In the genomic region with DNA sequence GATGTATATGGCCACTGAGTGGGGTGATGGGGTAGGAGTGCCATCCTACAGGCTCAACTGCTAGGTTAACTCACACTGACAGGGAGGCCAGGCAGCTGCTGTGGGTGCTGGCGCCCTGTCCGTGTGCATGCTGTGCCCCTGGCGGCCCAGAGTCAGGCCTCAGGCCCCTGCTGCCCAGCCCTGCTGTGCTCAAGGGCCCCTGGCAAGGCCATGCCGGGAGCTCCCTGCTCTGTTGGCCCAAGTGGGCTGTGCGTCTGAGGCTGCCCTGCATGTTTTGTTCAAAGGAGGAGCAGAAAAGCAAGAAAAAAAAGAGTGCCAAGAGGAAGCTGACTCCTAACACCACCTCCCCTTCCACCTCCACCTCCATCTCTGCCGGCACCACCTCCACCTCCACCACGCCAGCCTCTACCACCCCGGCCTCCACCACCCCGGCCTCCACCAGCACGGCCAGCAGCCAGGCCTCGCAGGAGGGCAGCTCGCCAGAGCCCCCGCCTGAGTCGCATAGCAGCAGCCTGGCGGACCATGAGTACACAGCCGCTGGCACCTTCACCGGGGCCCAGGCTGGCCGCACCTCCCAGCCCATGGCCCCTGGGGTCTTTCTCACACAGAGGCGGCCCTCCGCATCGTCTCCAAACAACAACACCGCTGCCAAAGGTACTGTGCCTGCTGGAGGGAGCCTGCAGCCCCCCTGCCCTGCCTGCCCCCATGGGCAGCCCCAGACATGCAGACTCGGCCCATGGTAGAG, we compare ENCODE assay signal across 16 cellular contexts.
DNase-seq lines count a peak whose midpoint lies in the region; ATAC-seq and TF ChIP-seq lines count a peak whose summit lies in the region.
"Had no signal": no experiment of that assay in that cellular context is flagged by ENCODE, and none has a peak within 500 bp of the region (broad histone marks: within the 10 kb centered on the region; RNA-seq: fewer than 3 reads in every experiment).

No MANE protein-coding gene starts in this region.

- no peak overlapping the region for H3K4me3 ChIP-seq in BE2C (ENCODE audit: low read depth, low read length)
- H3K4me3 ChIP-seq in A673 (ENCODE audit: low read depth, low read length, poor library complexity, severe bottlenecking) = no peak overlapping the region
- H3K4me3 ChIP-seq: smooth muscle cell had no signal

- BruUV-seq in A673 (replicated peaks; lab: Mats Ljungman, UMichigan) = no TSS peak

- H3K27ac ChIP-seq in RWPE1 (peak overlapping the region; percentile 7; the same call in 1 of the 2 replicates), A673 (ENCODE audit: low read depth, low read length, poor library complexity, severe bottlenecking) (no peak overlapping the region)
- H3K27ac ChIP-seq: HL-60 had no signal

- intact Hi-C loops in cardiac septum (cut with DNase I) (no loop called here), posterior vena cava (cut with DNase I) (loop anchor here in 1 of 2 donors (5.0 kb wide), 1 partner anchor 286 kb away; no protein-coding TSS in a partner anchor), A673 (cut with micrococcal nuclease; ENCODE audit: unreplicated experiment) (no loop called here)

- H3K9me3 ChIP-seq in BE2C = no peaks in the 10 kb centered on the region
- no peaks in the 10 kb centered on the region for H3K9me3 ChIP-seq in A673 (ENCODE audit: low read depth, low read length, poor library complexity, severe bottlenecking)

- POLR2A ChIA-PET in RWPE1 (lab: Yijun Ruan, JAX; ENCODE audit: low non-redundant PET) (no interaction called here), A673 (lab: Charles Lee; ENCODE audit: low non-redundant PET) (no interaction called here)

- TF ChIP-seq CTCF in BE2C (IDR thresholded peaks at IDR 0.05; ENCODE audit: low read depth, low read length) (no peak), RWPE1 (conservative IDR thresholded peaks at IDR 0.05; ENCODE audit: low read depth) (no peak), A673 (conservative IDR thresholded peaks at IDR 0.05; ENCODE audit: low read depth, low read length) (no peak)

- no peaks in the 10 kb centered on the region; the same call in 1 of the 2 replicates for H3K36me3 ChIP-seq in BE2C
- peaks cover 9% of the 10 kb centered on the region for H3K36me3 ChIP-seq in A673 (ENCODE audit: insufficient read depth, low read length, poor library complexity, severe bottlenecking)

- CTCF ChIA-PET in RWPE1 (lab: Yijun Ruan, JAX) (interaction anchor here (0.6 kb wide), 2 partner anchors 82 to 326 kb away, joined by 3 to 4 read pairs; no protein-coding TSS in a partner anchor), A673 (lab: Charles Lee) (no interaction called here)

- H3K27me3 ChIP-seq in BE2C = no peaks in the 10 kb centered on the region
- H3K27me3 ChIP-seq in A673 (replicated peaks; ENCODE audit: insufficient read depth, low read depth, low read length, poor library complexity) = no peaks in the 10 kb centered on the region

- H3K4me1 ChIP-seq in BE2C (no peaks in the 10 kb centered on the region), A673 (ENCODE audit: insufficient read depth, low read length, poor library complexity, severe bottlenecking) (no peaks in the 10 kb centered on the region)

- DNase-seq in BE2C (peak; percentile 8), RWPE1 (ENCODE audit: low spot score) (no peak), cardiac septum (ENCODE audit: low spot score) (peak; percentile 71), posterior vena cava (ENCODE audit: low spot score) (peak; percentile 74), A673 (ENCODE audit: low spot score) (no peak), SK-N-DZ (ENCODE audit: low spot score) (no peak)
- DNase-seq: cortex of kidney, HFFc6, hypothalamus, NCI-H2029, NCI-H748 treated with DMSO at 0.1 percent for 48 hours, T-helper 9 cell had no signal

- ATAC-seq in GM18861 (IDR thresholded peaks at IDR 0.05; ENCODE audit: unreplicated experiment) (no peak), HG03196 (IDR thresholded peaks at IDR 0.05; ENCODE audit: unreplicated experiment) (no peak)

Comparison
In these comparisons a context has a peak if more than half of its experiments do, and no peak if none do; other contexts are left out.
1. DNase-seq: peak in BE2C (single experiment), cardiac septum (single experiment) and posterior vena cava (single experiment); none in RWPE1 (single experiment), A673 (single experiment) and SK-N-DZ (single experiment).